In genomic region chr19:43575156-43575950, GRCh38 we compare ENCODE assay signal across 8 cellular contexts. TPM values are rescaled to one million over a fixed set of nuclear protein-coding genes. Genes with fewer than 3 reads are reported as not detected.
DNase-seq lines count a peak whose midpoint lies in the region; ATAC-seq and TF ChIP-seq lines count a peak whose summit lies in the region.

TSS of gene PINLYP (plus strand) at chr19:43575801. CDS start at chr19:43577192, 1,391 bp downstream.
TSS of gene XRCC1 (minus strand) at chr19:43575527. CDS start at chr19:43575458, 69 bp downstream.

- H3K4me3 ChIP-seq in AG04449 (ENCODE audit: low read depth, low read length) (peak within 1 kb of the TSS; percentile 92), spleen (peak within 1 kb of the TSS; percentile 61 to 93 (median 75))

- ATAC-seq in GM18907 (IDR thresholded peaks at IDR 0.05; ENCODE audit: unreplicated experiment) (peak; percentile 95), HG03159 (IDR thresholded peaks at IDR 0.05; ENCODE audit: unreplicated experiment) (peak; percentile 96), activated B cell treated with CpG ODN at 0.5 μM for 24 hours (ENCODE audit: low read depth) (peak; percentile 97)

- intact Hi-C loops in activated B cell treated with CpG ODN at 0.5 μM for 24 hours (cut with micrococcal nuclease) (loop anchor here (1.0 kb wide), 3 partner anchors 13 to 44 kb away; partner anchors contain the start of genes IRGQ, ZNF428 and ZNF576), spleen (cut with DNase I; ENCODE audit: low total_unique reads) (no loop called here)

- DNase-seq in AG04449 (ENCODE audit: low read depth, low spot score) (peak; percentile 80), NCI-H2227 treated with DMSO at 0.1 percent for 48 hours (lab: John Stamatoyannopoulos, UW) (peak; percentile 95), activated B cell treated with CpG ODN at 0.5 μM for 24 hours (peak; percentile 87), caudate nucleus (lab: John Stamatoyannopoulos, UW) (peak; percentile 42 to 99 (median 95)), inferior parietal cortex (ENCODE audit: extremely low spot score) (peak; percentile 97), spleen (peak; percentile 99)

- no peaks in the 10 kb centered on the region for H3K9me3 Mint-ChIP-seq in activated B cell treated with CpG ODN at 0.5 μM for 24 hours

- peak in 2 of 3 donors; percentile 51 to 68 for TF ChIP-seq POLR2A in spleen (IDR thresholded peaks at IDR 0.05)

- TF ChIP-seq CTCF in AG04449 (IDR thresholded peaks at IDR 0.05; ENCODE audit: insufficient read depth, low read length, missing control alignments) (no peak), activated B cell treated with CpG ODN at 0.5 μM for 24 hours (IDR thresholded peaks at IDR 0.05) (no peak), spleen (IDR thresholded peaks at IDR 0.05 in 8 of 11, conservative IDR thresholded peaks at IDR 0.05 in 3 of 11) (peak in 2 of 11 experiments; percentile 19 to 20)

- peaks cover 0 to 37% (median 3%) of the 10 kb centered on the region in 6 donors for H3K36me3 ChIP-seq in spleen

- 0 to 1% (median 1%) methylated on average over 30 to 51 of the region's 51 CpGs for WGBS in spleen, 5 donors

- H3K27ac Mint-ChIP-seq in activated B cell treated with CpG ODN at 0.5 μM for 24 hours = peak within 1 kb of the TSS; percentile 92

- no peaks in the 10 kb centered on the region for H3K9me3 ChIP-seq in spleen

- H3K27me3 ChIP-seq in spleen (replicated peaks in 1 of 7) = no peaks in the 10 kb centered on the region

- no peaks in the 10 kb centered on the region for H3K27me3 Mint-ChIP-seq in activated B cell treated with CpG ODN at 0.5 μM for 24 hours

- peak within 1 kb of the TSS; percentile 96 for H3K4me3 Mint-ChIP-seq in activated B cell treated with CpG ODN at 0.5 μM for 24 hours

- H3K4me1 Mint-ChIP-seq in activated B cell treated with CpG ODN at 0.5 μM for 24 hours = peaks cover 44% of the 10 kb centered on the region

- peaks cover 25% of the 10 kb centered on the region for H3K36me3 Mint-ChIP-seq in activated B cell treated with CpG ODN at 0.5 μM for 24 hours (ENCODE audit: low read depth)

- POLR2A ChIA-PET in AG04449 (lab: Yijun Ruan, JAX) = interaction anchor here (0.7 to 0.8 kb wide), 2 partner anchors 9 to 19 kb away, joined by 3 to 4 read pairs; no protein-coding TSS in a partner anchor
- POLR2A ChIA-PET in activated B cell treated with CpG ODN at 0.5 μM for 24 hours (lab: Charles Lee) = interaction anchor here (0.6 to 2.0 kb wide), 9 partner anchors 10 to 1368 kb away, joined by 3 to 13 read pairs (median 6); partner anchors contain the start of genes IRGQ, ZNF575 and ZNF576

- peaks cover 9 to 72% (median 35%) of the 10 kb centered on the region in 6 donors for H3K4me1 ChIP-seq in spleen

- H3K27ac ChIP-seq in caudate nucleus (ENCODE audit: low read depth, low read length) (peak within 1 kb of the TSS; percentile 81), spleen (peak within 1 kb of the TSS; percentile 62 to 93 (median 86))

- CTCF ChIA-PET in AG04449 (lab: Yijun Ruan, JAX) = interaction anchor here (0.6 to 2.7 kb wide), 7 partner anchors 9 to 128 kb away, joined by 3 to 21 read pairs (median 4); no protein-coding TSS in a partner anchor
- CTCF ChIA-PET in activated B cell treated with CpG ODN at 0.5 μM for 24 hours (lab: Charles Lee) = interaction anchor here (1.5 to 2.6 kb wide), 5 partner anchors 19 to 234 kb away, joined by 3 to 17 read pairs (median 7); partner anchors contain the start of genes IRGQ and ZNF576

RNA-seq across cellular contexts. Expression of gene PINLYP, which starts in this region (rescaled TPM):
- total RNA-seq in activated B cell treated with CpG ODN at 0.5 μM for 24 hours (1.9 and 2.1 TPM in 2 replicates), spleen (1 to 10 TPM; 2.0 to 8.7 (median 4.3) TPM)
- 10 to 100 TPM in 1 of 3 donors, 1 to 10 TPM in 2; 6.9 to 10.5 (median 9.6) TPM for polyA plus RNA-seq in spleen

RNA-seq across cellular contexts. Expression of gene XRCC1, which starts in this region (rescaled TPM):
- total RNA-seq in activated B cell treated with CpG ODN at 0.5 μM for 24 hours (31.9 and 34.5 TPM in 2 replicates), spleen (10 to 100 TPM; 23.6 to 32.0 (median 26.0) TPM)
- polyA plus RNA-seq in spleen = 10 to 100 TPM; 16.0 to 19.0 (median 16.4) TPM

Comparison
In these comparisons a context has a peak if more than half of its experiments do, and no peak if none do; other contexts are left out.
1. Peak in every context shown above with its lines: DNase-seq, ATAC-seq, H3K4me3 ChIP-seq and H3K27ac ChIP-seq.